ENCODE assay signal across 16 cellular contexts in the genomic region with DNA sequence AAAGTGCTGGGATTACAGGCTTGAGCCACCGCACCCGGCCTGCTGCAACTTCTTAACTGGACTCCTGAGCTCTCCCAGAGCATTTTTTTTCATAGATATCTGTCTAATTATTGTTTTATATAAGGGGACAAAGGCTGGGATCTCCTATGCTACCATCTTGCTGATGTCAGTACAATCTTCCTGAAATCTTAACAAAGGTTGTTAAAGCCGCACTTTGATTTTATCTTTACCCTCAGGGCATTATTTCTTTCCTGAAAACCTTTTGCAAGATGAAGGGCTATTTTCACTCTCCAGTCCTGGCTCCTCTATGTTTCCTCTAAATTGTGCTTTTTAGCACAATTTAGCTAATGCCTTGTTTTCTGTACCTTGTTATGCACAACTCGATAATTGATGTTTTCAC.
DNase-seq lines count a peak whose midpoint lies in the region; ATAC-seq and TF ChIP-seq lines count a peak whose summit lies in the region.
"Had no signal": no experiment of that assay in that cellular context is flagged by ENCODE, and none has a peak within 500 bp of the region (broad histone marks: within the 10 kb centered on the region; RNA-seq: fewer than 3 reads in every experiment).

No MANE protein-coding gene starts in this region.

- no peak for ATAC-seq in stimulated activated naive CD8-positive, alpha-beta T cell treated with anti-CD3 and anti-CD28 coated beads, Interleukin-15, Interleukin-2, amounts not matched to agents 100 U/mL and 50 U/mL, for 24 hours
- ATAC-seq in foreskin keratinocyte, result no peak
- ATAC-seq: PC-3 had no signal

- H3K27me3 Mint-ChIP-seq in activated CD4-positive, alpha-beta T cell treated with anti-CD3 and anti-CD28 coated beads, Interleukin-2, amount 10 ng/mL, durations not matched to agents 24 days and 14 days, result no peaks in the 10 kb centered on the region
- peaks cover 4% of the 10 kb centered on the region for H3K27me3 Mint-ChIP-seq in stimulated activated naive CD8-positive, alpha-beta T cell treated with anti-CD3 and anti-CD28 coated beads, Interleukin-15, Interleukin-2, amounts not matched to agents 100 ng/mL and 50 ng/mL, for 24 hours
- no peaks in the 10 kb centered on the region for H3K27me3 Mint-ChIP-seq in activated naive CD8-positive, alpha-beta T cell
- H3K27me3 Mint-ChIP-seq: CD4-positive, alpha-beta T cell had no signal

- H3K36me3 Mint-ChIP-seq in activated CD4-positive, alpha-beta T cell treated with anti-CD3 and anti-CD28 coated beads, Interleukin-2, amount 10 ng/mL, durations not matched to agents 24 days and 14 days (ENCODE audit: low read depth), result peaks cover 2% of the 10 kb centered on the region
- peaks cover 6% of the 10 kb centered on the region for H3K36me3 Mint-ChIP-seq in stimulated activated naive CD8-positive, alpha-beta T cell treated with anti-CD3 and anti-CD28 coated beads, Interleukin-15, Interleukin-2, amounts not matched to agents 100 ng/mL and 50 ng/mL, for 24 hours (ENCODE audit: low read depth)
- no peaks in the 10 kb centered on the region for H3K36me3 Mint-ChIP-seq in activated naive CD8-positive, alpha-beta T cell

- H3K4me1 ChIP-seq in foreskin keratinocyte, result peaks cover 13% of the 10 kb centered on the region

- H3K9me3 Mint-ChIP-seq in activated CD4-positive, alpha-beta T cell treated with anti-CD3 and anti-CD28 coated beads, Interleukin-2, amount 10 ng/mL, durations not matched to agents 24 days and 14 days, result peaks cover 9% of the 10 kb centered on the region
- no peaks in the 10 kb centered on the region for H3K9me3 Mint-ChIP-seq in stimulated activated naive CD8-positive, alpha-beta T cell treated with anti-CD3 and anti-CD28 coated beads, Interleukin-15, Interleukin-2, amounts not matched to agents 100 ng/mL and 50 ng/mL, for 24 hours
- no peaks in the 10 kb centered on the region for H3K9me3 Mint-ChIP-seq in activated naive CD8-positive, alpha-beta T cell (ENCODE audit: low read depth)
- H3K9me3 Mint-ChIP-seq: CD4-positive, alpha-beta T cell had no signal

- intact Hi-C loops in activated CD4-positive, alpha-beta T cell treated with anti-CD3 and anti-CD28 coated beads, Interleukin-2, amount 10 ng/mL, durations not matched to agents 24 days and 14 days (cut with micrococcal nuclease), result loop anchor here (1.0 to 5.0 kb wide), 7 partner anchors 52 to 1005 kb away; no protein-coding TSS in a partner anchor

- peak overlapping the region; percentile 88 for H3K27ac Mint-ChIP-seq in activated CD4-positive, alpha-beta T cell treated with anti-CD3 and anti-CD28 coated beads, Interleukin-2, amount 10 ng/mL, durations not matched to agents 24 days and 14 days
- H3K27ac Mint-ChIP-seq in stimulated activated naive CD8-positive, alpha-beta T cell treated with anti-CD3 and anti-CD28 coated beads, Interleukin-15, Interleukin-2, amounts not matched to agents 100 ng/mL and 50 ng/mL, for 24 hours, result peak overlapping the region; percentile 95
- H3K27ac Mint-ChIP-seq in activated naive CD8-positive, alpha-beta T cell, result peak overlapping the region; percentile 92
- H3K27ac Mint-ChIP-seq: CD4-positive, alpha-beta T cell had no signal

- no peaks in the 10 kb centered on the region for H3K27me3 ChIP-seq in foreskin keratinocyte

- TF ChIP-seq CTCF in foreskin keratinocyte (conservative IDR thresholded peaks at IDR 0.05), result no peak

- peak overlapping the region; percentile 18 for H3K4me3 Mint-ChIP-seq in activated CD4-positive, alpha-beta T cell treated with anti-CD3 and anti-CD28 coated beads, Interleukin-2, amount 10 ng/mL, durations not matched to agents 24 days and 14 days
- H3K4me3 Mint-ChIP-seq in stimulated activated naive CD8-positive, alpha-beta T cell treated with anti-CD3 and anti-CD28 coated beads, Interleukin-15, Interleukin-2, amounts not matched to agents 100 ng/mL and 50 ng/mL, for 24 hours, result peak overlapping the region; percentile 77
- H3K4me3 Mint-ChIP-seq in activated naive CD8-positive, alpha-beta T cell, result peak overlapping the region; percentile 31
- H3K4me3 Mint-ChIP-seq: CD4-positive, alpha-beta T cell had no signal

- peaks cover 19% of the 10 kb centered on the region for H3K4me1 Mint-ChIP-seq in activated CD4-positive, alpha-beta T cell treated with anti-CD3 and anti-CD28 coated beads, Interleukin-2, amount 10 ng/mL, durations not matched to agents 24 days and 14 days
- peaks cover 30% of the 10 kb centered on the region for H3K4me1 Mint-ChIP-seq in stimulated activated naive CD8-positive, alpha-beta T cell treated with anti-CD3 and anti-CD28 coated beads, Interleukin-15, Interleukin-2, amounts not matched to agents 100 ng/mL and 50 ng/mL, for 24 hours (ENCODE audit: low read depth)
- peaks cover 16% of the 10 kb centered on the region for H3K4me1 Mint-ChIP-seq in activated naive CD8-positive, alpha-beta T cell (ENCODE audit: low read depth)

- no peak for DNase-seq in activated CD4-positive, alpha-beta T cell treated with anti-CD3 and anti-CD28 coated beads, Interleukin-2, amount 10 ng/mL, durations not matched to agents 24 days and 14 days
- DNase-seq in activated CD4-positive, alpha-beta T cell treated with anti-CD3 and anti-CD28 coated beads for 1 hour, result no peak
- DNase-seq in stimulated activated naive CD8-positive, alpha-beta T cell treated with anti-CD3 and anti-CD28 coated beads, Interleukin-15, Interleukin-2, amounts not matched to agents 100 U/mL and 50 U/mL, for 24 hours, result no peak
- no peak for DNase-seq in foreskin keratinocyte
- DNase-seq in stimulated activated CD4-positive, alpha-beta T cell treated with anti-CD3 and anti-CD28 coated beads, Interleukin-2, amount 100 ng/mL, for 48 hours, result no peak
- no peak for DNase-seq in stimulated activated CD4-positive, alpha-beta T cell treated with anti-CD3 and anti-CD28 coated beads, Interleukin-4, amount 100 ng/mL, for 1 hour
- DNase-seq: CD4-positive, alpha-beta T cell; GF-D8; NCI-H1436; NCI-H2029; NCI-H345; NCI-H524 treated with DMSO at 0.1 percent for 48 hours had no signal

- H3K27ac ChIP-seq in foreskin keratinocyte, result no peak overlapping the region
- H3K27ac ChIP-seq: HL-60 had no signal

Comparison
In these comparisons a context has a peak if more than half of its experiments do, and no peak if none do; other contexts are left out.
1. H3K4me3 Mint-ChIP-seq: peak in every context shown above with its lines; median percentile 77 in stimulated activated naive CD8-positive, alpha-beta T cell treated with anti-CD3 and anti-CD28 coated beads, Interleukin-15, Interleukin-2, amounts not matched to agents 100 ng/mL and 50 ng/mL, for 24 hours; 31 in activated naive CD8-positive, alpha-beta T cell; 18 in activated CD4-positive, alpha-beta T cell treated with anti-CD3 and anti-CD28 coated beads, Interleukin-2, amount 10 ng/mL, durations not matched to agents 24 days and 14 days.